12 cellular contexts compared by ENCODE assay signal in the genomic region with DNA sequence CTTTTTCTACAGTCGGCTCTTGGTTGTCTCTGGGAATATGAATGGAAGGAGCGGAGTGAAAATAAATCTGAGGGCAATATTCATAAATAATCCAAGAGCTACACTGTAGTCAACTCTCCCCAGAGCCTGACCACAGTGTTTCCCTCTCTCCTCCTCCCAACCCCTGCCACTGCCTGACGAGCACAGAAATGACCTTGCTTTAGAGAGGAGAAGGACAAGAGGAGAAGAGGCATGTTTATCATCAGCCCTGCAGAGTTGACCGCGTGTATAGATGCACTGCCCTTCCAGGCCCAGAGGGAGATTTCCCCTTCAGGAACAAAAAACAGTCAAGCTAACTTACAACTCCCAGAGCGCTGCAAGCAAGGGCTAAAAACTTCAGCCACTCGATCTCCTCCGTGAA. TPM values are rescaled to one million over a fixed set of nuclear protein-coding genes. Genes with fewer than 3 reads are reported as not detected.
DNase-seq lines count a peak whose midpoint lies in the region; ATAC-seq, FAIRE-seq and TF ChIP-seq lines count a peak whose summit lies in the region.
"Not testable (repeated sequence)": the region's sequence is repeated elsewhere in the genome, so short reads cannot be mapped to it uniquely, and the experiment has no call there.
"Had no signal": no experiment of that assay in that cellular context is flagged by ENCODE, and none has a peak within 500 bp of the region (broad histone marks: within the 10 kb centered on the region; RNA-seq: fewer than 3 reads in every experiment).

No MANE protein-coding gene starts in this region.

- H3K9me3 ChIP-seq in endothelial cell of umbilical vein (replicated peaks; ENCODE audit: control insufficient read depth, insufficient read depth, low read length); heart right ventricle; keratinocyte (ENCODE audit: control insufficient read depth, low read depth, low read length): not testable (repeated sequence)

- CTCF ChIA-PET in endothelial cell of umbilical vein (lab: Charles Lee): not testable (repeated sequence)

- POLR2A ChIA-PET in endothelial cell of umbilical vein (lab: Charles Lee): not testable (repeated sequence)

- not testable (repeated sequence) for H3K27ac ChIP-seq in endothelial cell of umbilical vein (ENCODE audit: insufficient read depth, low read depth, low read length); heart right ventricle; keratinocyte (ENCODE audit: control insufficient read depth, insufficient read depth, low read length)

- H2AFZ ChIP-seq in endothelial cell of umbilical vein (ENCODE audit: low read depth, low read length); keratinocyte (ENCODE audit: control insufficient read depth, low read length): not testable (repeated sequence)

- H3K9me1 ChIP-seq in endothelial cell of umbilical vein (replicated peaks; ENCODE audit: control insufficient read depth, extremely low read depth, insufficient read depth, low read length); keratinocyte (ENCODE audit: control insufficient read depth, extremely low read depth, insufficient read depth, low read length): not testable (repeated sequence)

- not testable (repeated sequence) for H3K4me2 ChIP-seq in endothelial cell of umbilical vein (ENCODE audit: insufficient read depth, low read length); keratinocyte (ENCODE audit: control insufficient read depth, extremely low read depth, insufficient read depth, low read depth, low read length)

- H3K4me3 ChIP-seq in endothelial cell of umbilical vein (replicated peaks in 1 of 3; ENCODE audit: insufficient read depth in 1 of 3, low read depth in 1 of 3, low read length in 3 of 3); heart right ventricle; keratinocyte (ENCODE audit: control insufficient read depth in 2 of 3, extremely low read depth in 1 of 3, insufficient read depth in 2 of 3, low read depth in 1 of 3, low read length in 3 of 3): not testable (repeated sequence)

- H3K27me3 ChIP-seq in endothelial cell of umbilical vein (ENCODE audit: control insufficient read depth in 2 of 2, insufficient read depth in 2 of 2, low read length in 2 of 2): peaks cover 23 to 28% of the 10 kb centered on the region in 2 experiments
- not testable (repeated sequence) for H3K27me3 ChIP-seq in heart right ventricle; keratinocyte (ENCODE audit: control insufficient read depth, extremely low read depth, insufficient read depth, low read length)

- not testable (repeated sequence) for BruUV-seq in endothelial cell of umbilical vein (replicated peaks; lab: Mats Ljungman, UMichigan)

- H3K9ac ChIP-seq in endothelial cell of umbilical vein (replicated peaks; ENCODE audit: extremely low read depth, insufficient read depth, low read length); keratinocyte (ENCODE audit: control insufficient read depth, extremely low read depth, insufficient read depth, low read length): not testable (repeated sequence)

- WGBS in heart right ventricle, 2 donors: 57 to 69% methylated on average over 4 to 5 of the region's 8 CpGs

- dilution Hi-C loops in endothelial cell of umbilical vein (cut with MboI; ENCODE audit: extremely low pct_ligation_motif_present, low sequenced_read_pairs); keratinocyte (cut with MboI; ENCODE audit: extremely low pct_ligation_motif_present, low sequenced_read_pairs): not testable (repeated sequence)

- TF ChIP-seq CTCF in endothelial cell of umbilical vein (IDR thresholded peaks at IDR 0.05; ENCODE audit: extremely low read depth in 1 of 2, insufficient read depth in 1 of 2, low read depth in 1 of 2, low read length in 2 of 2); heart right ventricle (IDR thresholded peaks at IDR 0.05); keratinocyte (optimal IDR thresholded peaks at IDR 0.05 in 1 of 3, IDR thresholded peaks at IDR 0.05 in 1 of 3, conservative IDR thresholded peaks at IDR 0.05 in 1 of 3; ENCODE audit: extremely low read depth in 1 of 3, insufficient read depth in 2 of 3, low read length in 3 of 3): not testable (repeated sequence)

- intact Hi-C loops in endothelial cell of umbilical vein (cut with micrococcal nuclease); Right ventricle myocardium superior (cut with DNase I): not testable (repeated sequence)
- intact Hi-C loops in heart right ventricle (cut with DNase I): loop anchor here in 1 of 10 donors (10.0 kb wide), 1 partner anchor 330 kb away; no protein-coding TSS in a partner anchor

- not testable (repeated sequence) for DNase-seq in endothelial cell of umbilical vein (ENCODE audit: low read depth, low spot score); Right ventricle myocardium superior; heart right ventricle; keratinocyte (ENCODE audit: low read depth, low spot score)

- not testable (repeated sequence) for H3K79me2 ChIP-seq in endothelial cell of umbilical vein (ENCODE audit: control insufficient read depth, insufficient read depth, low read length); keratinocyte (ENCODE audit: control insufficient read depth, insufficient read depth, low read length)

- not testable (repeated sequence) for H4K20me1 ChIP-seq in endothelial cell of umbilical vein (replicated peaks; ENCODE audit: control insufficient read depth, extremely low read depth, insufficient read depth, low read length); keratinocyte (ENCODE audit: control insufficient read depth, extremely low read depth, insufficient read depth, low read length)

- H3K36me3 ChIP-seq in endothelial cell of umbilical vein (ENCODE audit: control insufficient read depth in 2 of 2, extremely low read depth in 1 of 2, insufficient read depth in 2 of 2, low read length in 2 of 2); heart right ventricle; keratinocyte (ENCODE audit: control insufficient read depth in 2 of 2, extremely low read depth in 1 of 2, insufficient read depth in 2 of 2, low read length in 2 of 2): not testable (repeated sequence)

- peak; percentile 49 for ATAC-seq in Right ventricle myocardium superior (ENCODE audit: poor library complexity)
- ATAC-seq in heart right ventricle: peak in 7 of 8 donors; percentile 37 to 68 (median 38)

- FAIRE-seq in endothelial cell of umbilical vein (lab: Jason Lieb, UNC): peak; percentile 48
- peak; percentile 13 for FAIRE-seq in keratinocyte (lab: Jason Lieb, UNC)

- TF ChIP-seq POLR2A in endothelial cell of umbilical vein (IDR thresholded peaks at IDR 0.05; ENCODE audit: low read depth, low read length): not testable (repeated sequence)

- not testable (repeated sequence) for H3K4me1 ChIP-seq in endothelial cell of umbilical vein (ENCODE audit: control insufficient read depth, extremely low read depth, insufficient read depth, low read length); heart right ventricle; keratinocyte (ENCODE audit: control insufficient read depth, extremely low read depth, insufficient read depth, low read length)

RNA-seq across cellular contexts. Expression of gene CCDC14, which starts 14.0 kb away (rescaled TPM):
- 46.3 and 47.5 TPM in 2 replicates for total RNA-seq in endothelial cell of umbilical vein
- polyA plus RNA-seq in endothelial cell of umbilical vein: 51.7 and 55.3 TPM in 2 replicates
- polyA plus RNA-seq in endothelial cell of umbilical vein (2011; cell fraction: cytosol; rRNA removed): 24.5 and 33.6 TPM in 2 replicates
- 427 and 466 TPM in 2 replicates for polyA plus RNA-seq in endothelial cell of umbilical vein (2011; cell fraction: nucleus; rRNA removed)
- polyA plus RNA-seq in endothelial cell of umbilical vein (2012): 27.9 and 41.4 TPM in 2 replicates
- polyA minus RNA-seq in endothelial cell of umbilical vein: 42.1 and 75.4 TPM in 2 replicates
- polyA minus RNA-seq in endothelial cell of umbilical vein (2011; cell fraction: cytosol; rRNA and poly(A)+ RNA removed): 32.0 TPM
- polyA minus RNA-seq in endothelial cell of umbilical vein (2011; cell fraction: nucleus; rRNA and poly(A)+ RNA removed): 102 and 216 TPM in 2 replicates
- 6.8 TPM for total RNA-seq in Right ventricle myocardium superior
- total RNA-seq in heart right ventricle: 10 to 100 TPM in 1 of 10 donors, 1 to 10 TPM in 9; 5.8 to 10.2 (median 7.2) TPM
- polyA plus RNA-seq in heart right ventricle: 10 to 100 TPM in 1 of 2 donors, 1 to 10 TPM in 1; 7.5 to 18.9 TPM
- 29.8 to 63.7 TPM (median 50.5 TPM) in 3 replicates for polyA plus RNA-seq in keratinocyte
- polyA plus RNA-seq in keratinocyte (2011; ENCODE audit: low read depth): 16.5 TPM
- polyA plus RNA-seq in keratinocyte (2011; cell fraction: cytosol; rRNA removed): 10.8 and 19.8 TPM in 2 replicates
- polyA plus RNA-seq in keratinocyte (2011; cell fraction: nucleus; rRNA removed): 245 and 288 TPM in 2 replicates
- 15.0 and 16.3 TPM in 2 replicates for polyA plus RNA-seq in keratinocyte (2012; ENCODE audit: low replicate concordance)
- polyA minus RNA-seq in keratinocyte: 26.6 to 68.9 TPM (median 44.2 TPM) in 3 replicates
- 6.1 TPM for polyA minus RNA-seq in keratinocyte (2011; cell fraction: cytosol; rRNA and poly(A)+ RNA removed)
- 34.4 and 74.2 TPM in 2 replicates for polyA minus RNA-seq in keratinocyte (2011; cell fraction: nucleus; rRNA and poly(A)+ RNA removed)

RNA-seq across cellular contexts. Expression of gene ROPN1, which starts 16.9 kb away (rescaled TPM):
- total RNA-seq in endothelial cell of umbilical vein (not detected in 2 replicates), Right ventricle myocardium superior (not detected), heart right ventricle (1 to 10 TPM in 2 of 10 donors, under 1 TPM in 4, not detected in 4; 0.28 to 2.0 (median 0.46) TPM)
- polyA plus RNA-seq in endothelial cell of umbilical vein (not detected in 2 replicates), heart right ventricle (under 1 TPM in 1 of 2 donors, not detected in 1; 0.38 TPM), keratinocyte (0.35 to 0.62 TPM (median 0.45 TPM) in 3 replicates)
- not detected in 2 replicates for polyA plus RNA-seq in endothelial cell of umbilical vein (2011; cell fraction: cytosol; rRNA removed)
- not detected in 2 replicates for polyA plus RNA-seq in endothelial cell of umbilical vein (2011; cell fraction: nucleus; rRNA removed)
- not detected in 2 replicates for polyA plus RNA-seq in endothelial cell of umbilical vein (2012)
- polyA minus RNA-seq in endothelial cell of umbilical vein (not detected in 2 replicates), keratinocyte (0.53 TPM in 1 of 3 replicates, not detected in the others)
- not detected for polyA minus RNA-seq in endothelial cell of umbilical vein (2011; cell fraction: cytosol; rRNA and poly(A)+ RNA removed)
- not detected in 2 replicates for polyA minus RNA-seq in endothelial cell of umbilical vein (2011; cell fraction: nucleus; rRNA and poly(A)+ RNA removed)
- not detected for polyA plus RNA-seq in keratinocyte (2011; ENCODE audit: low read depth)
- polyA plus RNA-seq in keratinocyte (2011; cell fraction: cytosol; rRNA removed): 0.52 and 0.80 TPM in 2 replicates
- 0.41 and 1.0 TPM in 2 replicates for polyA plus RNA-seq in keratinocyte (2011; cell fraction: nucleus; rRNA removed)
- 0.23 and 0.40 TPM in 2 replicates for polyA plus RNA-seq in keratinocyte (2012; ENCODE audit: low replicate concordance)
- not detected for polyA minus RNA-seq in keratinocyte (2011; cell fraction: cytosol; rRNA and poly(A)+ RNA removed)
- polyA minus RNA-seq in keratinocyte (2011; cell fraction: nucleus; rRNA and poly(A)+ RNA removed): not detected in 2 replicates
- total RNA-seq: A673; CD4-positive, alpha-beta memory T cell; CD4-positive, CD25-positive, alpha-beta regulatory T cell; CD8-positive, alpha-beta memory T cell; Daoy; G401; GM12878 had no signal
- polyA plus RNA-seq: CD14-positive monocyte; CD4-positive, alpha-beta memory T cell; CD4-positive, CD25-positive, alpha-beta regulatory T cell; CD8-positive, alpha-beta memory T cell; GM12878 had no signal

RNA-seq across cellular contexts. Expression of gene KALRN, which starts 58.1 kb away (rescaled TPM):
- total RNA-seq in endothelial cell of umbilical vein (16.2 and 19.6 TPM in 2 replicates), Right ventricle myocardium superior (66.3 TPM), heart right ventricle (100 to 1,000 TPM in 3 of 10 donors, 10 to 100 TPM in 7; 58.4 to 116 (median 87.9) TPM)
- polyA plus RNA-seq in endothelial cell of umbilical vein (5.8 and 6.5 TPM in 2 replicates), heart right ventricle (10 to 100 TPM; 12.9 to 25.2 TPM), keratinocyte (0.66 to 0.91 TPM (median 0.73 TPM) in 3 replicates)
- polyA plus RNA-seq in endothelial cell of umbilical vein (2011; cell fraction: cytosol; rRNA removed): 6.2 and 7.5 TPM in 2 replicates
- 24.5 and 32.1 TPM in 2 replicates for polyA plus RNA-seq in endothelial cell of umbilical vein (2011; cell fraction: nucleus; rRNA removed)
- polyA plus RNA-seq in endothelial cell of umbilical vein (2012): 5.1 and 5.4 TPM in 2 replicates
- polyA minus RNA-seq in endothelial cell of umbilical vein (44.0 and 58.3 TPM in 2 replicates), keratinocyte (0.36 to 2.0 TPM (median 0.96 TPM) in 3 replicates)
- not detected for polyA minus RNA-seq in endothelial cell of umbilical vein (2011; cell fraction: cytosol; rRNA and poly(A)+ RNA removed)
- 92.0 and 98.6 TPM in 2 replicates for polyA minus RNA-seq in endothelial cell of umbilical vein (2011; cell fraction: nucleus; rRNA and poly(A)+ RNA removed)
- 5.1 TPM for polyA plus RNA-seq in keratinocyte (2011; ENCODE audit: low read depth)
- polyA plus RNA-seq in keratinocyte (2011; cell fraction: cytosol; rRNA removed): 0.68 and 1.4 TPM in 2 replicates
- polyA plus RNA-seq in keratinocyte (2011; cell fraction: nucleus; rRNA removed): 2.2 and 3.0 TPM in 2 replicates
- 0.52 and 3.1 TPM in 2 replicates for polyA plus RNA-seq in keratinocyte (2012; ENCODE audit: low replicate concordance)
- polyA minus RNA-seq in keratinocyte (2011; cell fraction: cytosol; rRNA and poly(A)+ RNA removed): 0.96 TPM
- polyA minus RNA-seq in keratinocyte (2011; cell fraction: nucleus; rRNA and poly(A)+ RNA removed): 2.1 and 2.4 TPM in 2 replicates
- polyA plus RNA-seq: CD14-positive monocyte had no signal
